22 cellular contexts compared by ENCODE assay signal in genomic region chr10:10498781-10499180, GRCh38.
"Had no signal": no experiment of that assay in that cellular context is flagged by ENCODE, and none has a peak within 500 bp of the region (broad histone marks: within the 10 kb centered on the region; RNA-seq: fewer than 3 reads in every experiment).

No MANE protein-coding gene starts in this region.

- H3K4me1 Mint-ChIP-seq: memory B cell; naive thymus-derived CD4-positive, alpha-beta T cell; stimulated activated effector memory CD8-positive, alpha-beta T cell treated with anti-CD3 and anti-CD28 coated beads, Interleukin-12 subunit alpha, Interleukin-12 subunit beta, amount 100 ng/mL, for 72 hours; T-cell; WTC11 had no signal

- H3K27ac Mint-ChIP-seq: activated CD4-positive, alpha-beta T cell treated with anti-CD3 and anti-CD28 coated beads for 36 hours; activated naive CD4-positive, alpha-beta T cell treated with anti-CD3 and anti-CD28 coated beads, Interleukin-2, amount 50 U/mL, for 72 hours; activated T-helper 1 cell treated with anti-CD3 and anti-CD28 coated beads, Interleukin-12 subunit alpha, Interleukin-12 subunit beta, Interleukin-2, Interleukin-4 antibody, amounts not matched to agents 30 ng/mL and 10 ng/mL and 1 ng/mL, durations not matched to agents 14 hours and 24 hours and 36 hours; memory B cell; stimulated activated effector memory CD8-positive, alpha-beta T cell treated with anti-CD3 and anti-CD28 coated beads, Interleukin-12 subunit alpha, Interleukin-12 subunit beta, amount 100 ng/mL, for 72 hours; T-cell; WTC11 had no signal

- H3K9me3 ChIP-seq: adrenal gland, ovary, right lobe of liver, thoracic aorta, upper lobe of left lung had no signal

- DNase-seq: activated CD4-positive, alpha-beta T cell treated with anti-CD3 and anti-CD28 coated beads for 36 hours; activated CD4-positive, alpha-beta T cell treated with anti-CD3 and anti-CD28 coated beads, Interleukin-2, amount 50 U/mL, for 48 hours; activated gamma-delta T cell treated with Interleukin-2 at 50 U/mL for 16 hours; activated T-cell treated with anti-CD3 and anti-CD28 coated beads for 4 hours; adrenal gland; dorsolateral prefrontal cortex; head of caudate nucleus; naive thymus-derived CD4-positive, alpha-beta T cell; ovary; right lobe of liver; stimulated activated CD4-positive, alpha-beta T cell treated with anti-CD3 and anti-CD28 coated beads, Interleukin-4, amount 100 ng/mL, for 24 hours; stomach; T-cell; upper lobe of left lung had no signal

- H3K27me3 ChIP-seq: adrenal gland, cardiac muscle cell, dorsolateral prefrontal cortex, ovary, right lobe of liver, stomach, upper lobe of left lung had no signal

- H3K4me2 ChIP-seq: smooth muscle cell had no signal

- H3K27ac ChIP-seq: adrenal gland, cardiac muscle cell, ovary, right lobe of liver, stomach, thoracic aorta, upper lobe of left lung had no signal

- ATAC-seq: activated CD4-positive, alpha-beta T cell treated with anti-CD3 and anti-CD28 coated beads for 36 hours; activated naive CD4-positive, alpha-beta T cell treated with anti-CD3 and anti-CD28 coated beads, Interleukin-2, amount 50 U/mL, for 72 hours; naive thymus-derived CD4-positive, alpha-beta T cell; right lobe of liver; stimulated activated effector memory CD8-positive, alpha-beta T cell treated with anti-CD3 and anti-CD28 coated beads, Interleukin-12 subunit alpha, Interleukin-12 subunit beta, amount 100 ng/mL, for 72 hours; T-cell; WTC11 had no signal

- H3K27me3 Mint-ChIP-seq: memory B cell had no signal

- H3K4me3 Mint-ChIP-seq: activated CD4-positive, alpha-beta T cell treated with anti-CD3 and anti-CD28 coated beads for 36 hours; activated T-helper 1 cell treated with anti-CD3 and anti-CD28 coated beads, Interleukin-12 subunit alpha, Interleukin-12 subunit beta, Interleukin-2, Interleukin-4 antibody, amounts not matched to agents 30 ng/mL and 10 ng/mL and 1 ng/mL, durations not matched to agents 14 hours and 24 hours and 36 hours; memory B cell; naive thymus-derived CD4-positive, alpha-beta T cell; stimulated activated effector memory CD8-positive, alpha-beta T cell treated with anti-CD3 and anti-CD28 coated beads, Interleukin-12 subunit alpha, Interleukin-12 subunit beta, amount 100 ng/mL, for 72 hours; T-cell; WTC11 had no signal

- H3K4me3 ChIP-seq: adrenal gland, cardiac muscle cell, dorsolateral prefrontal cortex, ovary, right lobe of liver, smooth muscle cell, stomach, thoracic aorta, upper lobe of left lung had no signal

- H3K4me1 ChIP-seq: adrenal gland, right lobe of liver, stomach, upper lobe of left lung had no signal

- H3K36me3 ChIP-seq: adrenal gland, cardiac muscle cell, ovary, right lobe of liver, stomach, thoracic aorta, upper lobe of left lung had no signal

- H3K36me3 Mint-ChIP-seq: memory B cell; naive thymus-derived CD4-positive, alpha-beta T cell; stimulated activated effector memory CD8-positive, alpha-beta T cell treated with anti-CD3 and anti-CD28 coated beads, Interleukin-12 subunit alpha, Interleukin-12 subunit beta, amount 100 ng/mL, for 72 hours; T-cell had no signal
